28 cellular contexts compared by ENCODE assay signal in the genomic region with DNA sequence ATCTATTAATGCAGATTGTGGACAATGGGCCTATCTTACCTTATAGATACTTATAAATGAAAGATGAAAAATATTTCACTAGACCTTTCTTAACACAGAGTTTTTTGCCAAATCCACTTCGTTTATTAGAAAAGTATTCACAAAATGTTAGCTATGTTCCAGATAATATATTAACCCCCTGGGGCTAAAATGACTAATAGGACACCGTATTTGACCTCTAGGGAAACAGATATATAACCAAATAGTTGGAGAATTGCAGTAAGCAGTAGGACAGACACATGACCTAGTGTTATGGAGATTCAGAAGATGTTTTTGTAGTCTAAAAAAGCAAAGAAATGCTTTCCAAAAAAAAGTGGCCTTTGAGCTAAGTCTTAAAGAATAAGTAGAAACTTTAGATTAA.
"Had no signal": no experiment of that assay in that cellular context is flagged by ENCODE, and none has a peak within 500 bp of the region (broad histone marks: within the 10 kb centered on the region; RNA-seq: fewer than 3 reads in every experiment).

No MANE protein-coding gene starts in this region.

- H3K4me3 Mint-ChIP-seq: dendritic cell treated with granulocyte-macrophage colony-stimulating factor and Interleukin-4, amounts not matched to agents 40 ng/mL and 50 ng/mL, for 4 days; endodermal cell; mesothelial cell of epicardium; naive B cell; natural killer cell treated with Interleukin-12 subunit alpha and Interleukin-12 subunit beta and Interleukin-15 and Interleukin-18, amount 100 ng/mL, for 72 hours; neural crest cell; stimulated activated effector memory CD8-positive, alpha-beta T cell treated with anti-CD3 and anti-CD28 coated beads, Interleukin-12 subunit alpha, Interleukin-12 subunit beta, amount 100 ng/mL, for 72 hours had no signal

- H3K27me3 ChIP-seq: gastroesophageal sphincter, heart left ventricle, hepatocyte, left lung, neutrophil, right lobe of liver, stomach, thyroid gland, vagina had no signal

- H3K9me3 Mint-ChIP-seq: dendritic cell treated with granulocyte-macrophage colony-stimulating factor and Interleukin-4, amounts not matched to agents 40 ng/mL and 50 ng/mL, for 4 days; endodermal cell; mesothelial cell of epicardium had no signal

- DNase-seq: effector CD8-positive, alpha-beta T cell; endodermal cell; heart left ventricle; left cardiac atrium; left lung; mesenchymal stem cell; mucosa of descending colon; naive B cell; right lobe of liver; stimulated activated CD4-positive, alpha-beta T cell treated with anti-CD3 and anti-CD28 coated beads, Interleukin-12 subunit alpha, Interleukin-12 subunit beta, amount 100 ng/mL, for 4 hours; stimulated activated CD4-positive, alpha-beta T cell treated with anti-CD3 and anti-CD28 coated beads, Interleukin-1b, Interleukin-23, amount 100 ng/mL, for 48 hours; stimulated activated CD4-positive, alpha-beta T cell treated with anti-CD3 and anti-CD28 coated beads, Interleukin-4, amount 100 ng/mL, for 24 hours; stimulated activated naive CD4-positive, alpha-beta T cell treated with Interleukin-2 at 50 U/mL for 16 hours; stomach; thyroid gland had no signal

- H3K4me1 ChIP-seq: left lung, parathyroid adenoma, right lobe of liver had no signal

- H3K4me3 ChIP-seq: gastroesophageal sphincter, heart left ventricle, hepatocyte, left lung, mucosa of descending colon, right lobe of liver, smooth muscle cell, stomach, thyroid gland, vagina had no signal

- H3K79me2 ChIP-seq: hepatocyte, parathyroid adenoma had no signal

- H3K36me3 Mint-ChIP-seq: mesothelial cell of epicardium; naive B cell; natural killer cell treated with Interleukin-12 subunit alpha and Interleukin-12 subunit beta and Interleukin-15 and Interleukin-18, amount 100 ng/mL, for 72 hours; stimulated activated effector memory CD8-positive, alpha-beta T cell treated with anti-CD3 and anti-CD28 coated beads, Interleukin-12 subunit alpha, Interleukin-12 subunit beta, amount 100 ng/mL, for 72 hours had no signal

- H3K27ac ChIP-seq: epithelial cell of prostate, gastroesophageal sphincter, heart left ventricle, hepatocyte, left lung, neutrophil, parathyroid adenoma, right lobe of liver, stomach, thyroid gland, vagina had no signal

- H2AFZ ChIP-seq: hepatocyte, parathyroid adenoma had no signal

- H3K27ac Mint-ChIP-seq: dendritic cell treated with granulocyte-macrophage colony-stimulating factor and Interleukin-4, amounts not matched to agents 40 ng/mL and 50 ng/mL, for 4 days; endodermal cell; mesothelial cell of epicardium; naive B cell; natural killer cell treated with Interleukin-12 subunit alpha and Interleukin-12 subunit beta and Interleukin-15 and Interleukin-18, amount 100 ng/mL, for 72 hours; progenitor cell of endocrine pancreas; stimulated activated effector memory CD8-positive, alpha-beta T cell treated with anti-CD3 and anti-CD28 coated beads, Interleukin-12 subunit alpha, Interleukin-12 subunit beta, amount 100 ng/mL, for 72 hours had no signal

- H3K4me1 Mint-ChIP-seq: naive B cell; stimulated activated effector memory CD8-positive, alpha-beta T cell treated with anti-CD3 and anti-CD28 coated beads, Interleukin-12 subunit alpha, Interleukin-12 subunit beta, amount 100 ng/mL, for 72 hours had no signal

- H3K9me3 ChIP-seq: gastroesophageal sphincter, heart left ventricle, left lung, mucosa of descending colon, neutrophil, right lobe of liver, stomach, thyroid gland, vagina had no signal

- H3K27me3 Mint-ChIP-seq: dendritic cell treated with granulocyte-macrophage colony-stimulating factor and Interleukin-4, amounts not matched to agents 40 ng/mL and 50 ng/mL, for 4 days; naive B cell; natural killer cell treated with Interleukin-12 subunit alpha and Interleukin-12 subunit beta and Interleukin-15 and Interleukin-18, amount 100 ng/mL, for 72 hours had no signal

- H3K36me3 ChIP-seq: gastroesophageal sphincter, heart left ventricle, left lung, neutrophil, right lobe of liver, stomach, thyroid gland, vagina had no signal

- H3K4me2 ChIP-seq: hepatocyte, smooth muscle cell had no signal

- H3K9ac ChIP-seq: parathyroid adenoma had no signal
